In genomic region chr20:1108437-1108920, GRCh38 we compare ENCODE assay signal across 8 cellular contexts. TPM values are rescaled to one million over a fixed set of nuclear protein-coding genes. Genes with fewer than 3 reads are reported as not detected.
DNase-seq lines count a peak whose midpoint lies in the region; ATAC-seq and TF ChIP-seq lines count a peak whose summit lies in the region.

No MANE protein-coding gene starts in this region.

- H3K4me3 ChIP-seq in heart left ventricle, result no peak overlapping the region

- H3K4me1 ChIP-seq in heart left ventricle, result peaks cover 0 to 4% (median 0%) of the 10 kb centered on the region in 12 donors

- in situ Hi-C loops in Caki2 (cut with HindIII; ENCODE audit: low pct_unique_long_range_greater_than_20kb, low sequenced_read_pairs), result no loop called here

- no peaks in the 10 kb centered on the region for H3K27me3 ChIP-seq in heart left ventricle

- DNase-seq in Caki2 (ENCODE audit: low read depth), result peak; percentile 25
- DNase-seq in HPDE6-E6E7 (ENCODE audit: extremely low spot score), result peak; percentile 79
- peak; percentile 26 for DNase-seq in SHP77 treated with DMSO at 0.1 percent for 48 hours (lab: John Stamatoyannopoulos, UW)
- peak; percentile 56 for DNase-seq in activated naive CD4-positive, alpha-beta T cell treated with anti-CD3 and anti-CD28 coated beads, Interleukin-2, amount 50 U/mL, for 16 hours
- DNase-seq in heart left ventricle, result peak; percentile 27 to 70 (median 42)
- DNase-seq in putamen (ENCODE audit: low spot score), result peak; percentile 33

- no peak overlapping the region for H3K27ac ChIP-seq in heart left ventricle

- no peaks in the 10 kb centered on the region for H3K36me3 ChIP-seq in heart left ventricle

- H3K9me3 ChIP-seq in heart left ventricle, result no peaks in the 10 kb centered on the region

- intact Hi-C loops in heart left ventricle (cut with DNase I), result loop anchor here in 7 of 10 donors (2.0 to 10.0 kb wide), 6 partner anchors 96 to 294 kb away; partner anchors contain the start of gene C20orf202 (in 1 of the 7)

- ATAC-seq in heart left ventricle (peak in 3 of 4 donors; percentile 75 to 80 (median 76)), HG03460 (IDR thresholded peaks at IDR 0.05; ENCODE audit: unreplicated experiment) (no peak), GM19351 (IDR thresholded peaks at IDR 0.05; ENCODE audit: unreplicated experiment) (no peak)

- WGBS in heart left ventricle, 4 donors, result 29 to 42% (median 31%) methylated on average over 4 to 5 of the region's 5 CpGs

- TF ChIP-seq POLR2A in heart left ventricle (IDR thresholded peaks at IDR 0.05), result no peak

- peak; percentile 61 to 83 (median 73) for TF ChIP-seq CTCF in heart left ventricle (IDR thresholded peaks at IDR 0.05)

RNA-seq across cellular contexts. Expression of gene PSMF1, which starts 9.9 kb away (rescaled TPM):
- total RNA-seq in Caki2 (2014; rRNA removed; shearing (Covaris generic); ENCODE audit: low replicate concordance), result 58.2 and 79.3 TPM in 2 replicates
- total RNA-seq in heart left ventricle, result 100 to 1,000 TPM; 116 to 184 (median 141) TPM
- polyA plus RNA-seq in heart left ventricle, result 10 to 100 TPM; 24.6 to 88.2 TPM

Comparison
In these comparisons a context has a peak if more than half of its experiments do, and no peak if none do; other contexts are left out.
1. DNase-seq: peak in every context shown above with its lines; median percentile 79 in HPDE6-E6E7; 56 in activated naive CD4-positive, alpha-beta T cell treated with anti-CD3 and anti-CD28 coated beads, Interleukin-2, amount 50 U/mL, for 16 hours; 42 in heart left ventricle; 33 in putamen; 26 in SHP77 treated with DMSO at 0.1 percent for 48 hours; 25 in Caki2.
2. ATAC-seq: peak in heart left ventricle (3 of 4); none in HG03460 (single experiment) and GM19351 (single experiment).